ENCODE assay signal across 1 cellular context in genomic region chr15:75452968-75453702, GRCh38.
TF ChIP-seq lines count a peak whose summit lies in the region.

No MANE protein-coding gene starts in this region.

TF ChIP-seq in IMR-90, 13 proteins besides CTCF, POLR2A, EP300 and RAD21:
- no peak for TF ChIP-seq USF2 (IDR thresholded peaks at IDR 0.05; ENCODE audit: low read depth, low read length)
- TF ChIP-seq MXI1 (IDR thresholded peaks at IDR 0.05; ENCODE audit: borderline replicate concordance, low read depth, low read length), result no peak
- no peak for TF ChIP-seq BHLHE40 (IDR thresholded peaks at IDR 0.05; ENCODE audit: low read depth, low read length)
- no peak for TF ChIP-seq RFX5 (IDR thresholded peaks at IDR 0.05; ENCODE audit: low read depth, low read length)
- no peak for TF ChIP-seq RCOR1 (IDR thresholded peaks at IDR 0.05; ENCODE audit: insufficient replicate concordance, low read length)
- no peak for TF ChIP-seq ELK1 (IDR thresholded peaks at IDR 0.05; ENCODE audit: borderline replicate concordance, low read depth, low read length)
- no peak for TF ChIP-seq FOS (IDR thresholded peaks at IDR 0.05; ENCODE audit: low read depth, low read length)
- no peak for TF ChIP-seq CHD1 (IDR thresholded peaks at IDR 0.05; ENCODE audit: low read depth, low read length)
- no peak for TF ChIP-seq MAFK (IDR thresholded peaks at IDR 0.05; ENCODE audit: low read depth, low read length)
- no peak for TF ChIP-seq SMC3 (IDR thresholded peaks at IDR 0.05; ENCODE audit: low read depth, low read length)
- no peak for TF ChIP-seq NFE2L2 (IDR thresholded peaks at IDR 0.05; ENCODE audit: low read depth, low read length)
